14 cellular contexts compared by ENCODE assay signal in the genomic region with DNA sequence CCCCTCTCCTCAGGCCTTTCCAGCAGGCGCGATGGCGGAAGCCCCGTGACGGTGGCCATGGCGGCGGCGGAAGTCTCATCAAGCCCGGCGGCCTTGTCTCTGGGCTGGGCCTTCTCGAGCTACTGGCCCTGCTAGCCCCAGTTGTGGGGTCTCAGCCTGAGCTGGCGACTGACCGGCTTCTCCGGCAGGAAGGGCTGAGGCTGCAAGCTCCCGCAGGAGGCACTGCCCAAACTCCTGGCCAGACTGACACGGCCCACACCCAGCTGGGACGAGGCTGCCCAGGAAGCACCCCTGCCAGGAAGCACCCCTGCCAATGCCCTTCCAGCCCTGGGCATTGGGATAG.
A peak's percentile ranks its signal among the peaks of the same experiment; 100 is the strongest.
DNase-seq lines count a peak whose midpoint lies in the region; ATAC-seq, FAIRE-seq and TF ChIP-seq lines count a peak whose summit lies in the region.
"Had no signal": no experiment of that assay in that cellular context is flagged by ENCODE, and none has a peak within 500 bp of the region (broad histone marks: within the 10 kb centered on the region; RNA-seq: fewer than 3 reads in every experiment).

No MANE protein-coding gene starts in this region.

- H3K27me3 ChIP-seq in K562 (ENCODE audit: control insufficient read depth in 2 of 2, insufficient read depth in 2 of 2, low read length in 2 of 2) (peaks cover 0 to 8% of the 10 kb centered on the region in 2 experiments; a peak in 1 of 5 replicates), testis (no peaks in the 10 kb centered on the region)
- H3K27me3 ChIP-seq: BLaER1 treated with 17β-estradiol and CSF1 and Interleukin-3, amounts not matched to agents 10 nM and 100 nM had no signal

- no peak for TF ChIP-seq RAD21 in A549 (conservative IDR thresholded peaks at IDR 0.05 in 1 of 2, IDR thresholded peaks at IDR 0.05 in 1 of 2)
- TF ChIP-seq RAD21 in K562 (CRISPR knock-in tag; conservative IDR thresholded peaks at IDR 0.05 in 1 of 2, IDR thresholded peaks at IDR 0.05 in 1 of 2), result no peak

- in situ Hi-C loops in K562 (cut with MboI), result no loop called here

- H3K27ac Mint-ChIP-seq in mesothelial cell of epicardium, result peak overlapping the region; percentile 67
- H3K27ac Mint-ChIP-seq: CD4-positive, CD25-positive, alpha-beta regulatory T cell; GM23338 had no signal

- peaks cover 29% of the 10 kb centered on the region for H3K4me1 ChIP-seq in A549
- H3K4me1 ChIP-seq in K562 (replicated peaks in 1 of 2; ENCODE audit: control insufficient read depth in 2 of 2, insufficient read depth in 2 of 2, low read length in 2 of 2), result peaks cover 0 to 4% of the 10 kb centered on the region in 2 experiments; a peak in 1 of 5 replicates
- H3K4me1 ChIP-seq in testis, result no peaks in the 10 kb centered on the region

- H3K4me3 Mint-ChIP-seq in mesothelial cell of epicardium, result no peak overlapping the region
- H3K4me3 Mint-ChIP-seq: CD4-positive, CD25-positive, alpha-beta regulatory T cell; GM23338 had no signal

- no peak for TF ChIP-seq POLR2A in A549 (IDR thresholded peaks at IDR 0.05; ENCODE audit: low read length)
- no peak for TF ChIP-seq POLR2A in K562 (conservative IDR thresholded peaks at IDR 0.05)
- TF ChIP-seq POLR2A in testis (IDR thresholded peaks at IDR 0.05), result no peak

- no peaks in the 10 kb centered on the region for H3K9me1 ChIP-seq in K562 (ENCODE audit: control insufficient read depth, insufficient read depth, low read length)

- no peak overlapping the region for H2AFZ ChIP-seq in K562 (ENCODE audit: low read depth, low read length)

- no TSS peak for BruUV-seq in K562 (replicated peaks; lab: Mats Ljungman, UMichigan)

- CTCF ChIA-PET in A549 (lab: Yijun Ruan, JAX) (interaction anchor here (0.6 to 1.8 kb wide), 3 partner anchors 11 to 232 kb away, joined by 3 to 5 read pairs (median 3); no protein-coding TSS in a partner anchor), K562 (lab: Yijun Ruan, JAX; ENCODE audit: low intra/inter-chr PET ratio) (no interaction called here)

- no peak for DNase-seq in A549 (ENCODE audit: low read depth in 1 of 2, low spot score in 1 of 2)
- no peak for DNase-seq in K562 (ENCODE audit: extremely low read depth in 1 of 4, low spot score in 3 of 4)
- DNase-seq in mesothelial cell of epicardium (ENCODE audit: low spot score in 2 of 2, unreplicated experiment in 2 of 2), result no peak
- peak; percentile 27 for DNase-seq in testis
- DNase-seq in SK-N-DZ (ENCODE audit: low spot score), result no peak
- DNase-seq in NCI-H446 treated with DMSO at 0.1 percent for 48 hours (lab: John Stamatoyannopoulos, UW), result no peak
- no peak for DNase-seq in NCI-H1694 (lab: John Stamatoyannopoulos, UW)
- DNase-seq: 8988T; ACHN; CD4-positive, CD25-positive, alpha-beta regulatory T cell; H7; IMR-90 had no signal

- 93% methylated on average over 14 of the region's 17 CpGs for WGBS in A549 (ENCODE audit: missing lambda C conversion rate)
- WGBS in K562 (ENCODE audit: insufficient coverage, low coverage, missing lambda C conversion rate), result 9% methylated on average over 17 of the region's 17 CpGs
- 69 to 90% methylated on average over 11 to 17 of the region's 17 CpGs for WGBS in testis, 2 donors

- no peak for TF ChIP-seq CTCF in A549 (IDR thresholded peaks at IDR 0.05)
- no peak for TF ChIP-seq CTCF in K562 (IDR thresholded peaks at IDR 0.05 in 2 of 3, conservative IDR thresholded peaks at IDR 0.05 in 1 of 3; ENCODE audit: insufficient read depth in 2 of 3, low read depth in 1 of 3, low read length in 3 of 3)
- no peak for TF ChIP-seq CTCF in mesothelial cell of epicardium (IDR thresholded peaks at IDR 0.05; ENCODE audit: unreplicated experiment)
- TF ChIP-seq CTCF in testis (IDR thresholded peaks at IDR 0.05), result no peak

- H3K4me1 Mint-ChIP-seq in mesothelial cell of epicardium, result peaks cover 35% of the 10 kb centered on the region

- H4K20me1 ChIP-seq in K562 (replicated peaks; ENCODE audit: control insufficient read depth, insufficient read depth, low read length), result no peaks in the 10 kb centered on the region
- H4K20me1 ChIP-seq: BLaER1 treated with 17β-estradiol and CSF1 and Interleukin-3, amounts not matched to agents 10 nM and 100 nM had no signal

- ATAC-seq in A549 (no peak), K562 (no peak; the same call in 2 of the 3 replicates)
- ATAC-seq: GM23338 had no signal

- no peak overlapping the region for H3K9ac ChIP-seq in K562 (ENCODE audit: insufficient read depth in 1 of 2, low read depth in 2 of 2, low read length in 2 of 2)
- H3K9ac ChIP-seq: BLaER1 treated with 17β-estradiol and CSF1 and Interleukin-3, amounts not matched to agents 10 nM and 100 nM had no signal

- no peak overlapping the region for H3K4me3 ChIP-seq in A549
- no peak overlapping the region for H3K4me3 ChIP-seq in K562
- peak overlapping the region; percentile 31 to 35 for H3K4me3 ChIP-seq in testis
- H3K4me3 ChIP-seq: BLaER1 treated with 17β-estradiol and CSF1 and Interleukin-3, amounts not matched to agents 10 nM and 100 nM; GM23338 had no signal

- no peak for FAIRE-seq in A549 (lab: Jason Lieb, UNC)
- no peak for FAIRE-seq in K562 (lab: Jason Lieb, UNC)

- H3K36me3 ChIP-seq in K562 (ENCODE audit: control insufficient read depth, insufficient read depth, low read length) (no peaks in the 10 kb centered on the region), testis (ENCODE audit: low read depth, missing control alignments) (no peaks in the 10 kb centered on the region)
- H3K36me3 ChIP-seq: BLaER1 treated with 17β-estradiol and CSF1 and Interleukin-3, amounts not matched to agents 10 nM and 100 nM had no signal

- intact Hi-C loops in K562 (cut with micrococcal nuclease), result no loop called here
- intact Hi-C loops in testis (cut with DNase I; ENCODE audit: low total_unique reads), result no loop called here

- no peaks in the 10 kb centered on the region for H3K27me3 Mint-ChIP-seq in mesothelial cell of epicardium (ENCODE audit: low read depth)

- POLR2A ChIA-PET in A549 (lab: Yijun Ruan, JAX) (no interaction called here), K562 (lab: Yijun Ruan, JAX) (no interaction called here)

- no peaks in the 10 kb centered on the region for H3K9me3 Mint-ChIP-seq in mesothelial cell of epicardium
- H3K9me3 Mint-ChIP-seq: GM23338 had no signal

- H3K27ac ChIP-seq in A549, result peak overlapping the region in 1 of 2 experiments; percentile 73; a peak in 4 of 6 replicates
- no peak overlapping the region for H3K27ac ChIP-seq in K562 (ENCODE audit: extremely low read depth, low read depth, low read length)
- H3K27ac ChIP-seq in testis, result no peak overlapping the region
- H3K27ac ChIP-seq: BLaER1 treated with 17β-estradiol and CSF1 and Interleukin-3, amounts not matched to agents 10 nM and 100 nM had no signal

- no peaks in the 10 kb centered on the region for H3K36me3 Mint-ChIP-seq in mesothelial cell of epicardium
- H3K36me3 Mint-ChIP-seq: CD4-positive, CD25-positive, alpha-beta regulatory T cell had no signal

- no peak for TF ChIP-seq EP300 in A549 (IDR thresholded peaks at IDR 0.05)
- TF ChIP-seq EP300 in K562 (IDR thresholded peaks at IDR 0.05; ENCODE audit: low read length), result no peak

- no peaks in the 10 kb centered on the region for H3K79me2 ChIP-seq in K562 (ENCODE audit: control insufficient read depth, insufficient read depth, low read length)

- H3K4me2 ChIP-seq in A549, result peak overlapping the region; percentile 79
- no peak overlapping the region for H3K4me2 ChIP-seq in K562 (ENCODE audit: insufficient read depth, low read length)
- H3K4me2 ChIP-seq: BLaER1 treated with 17β-estradiol and CSF1 and Interleukin-3, amounts not matched to agents 10 nM and 100 nM; GM23338 had no signal

- H3K9me3 ChIP-seq in A549 (no peaks in the 10 kb centered on the region), K562 (replicated peaks; ENCODE audit: control insufficient read depth, insufficient read depth, low read depth, low read length) (no peaks in the 10 kb centered on the region), testis (no peaks in the 10 kb centered on the region)

TF ChIP-seq in A549, 52 proteins besides CTCF, POLR2A, EP300 and RAD21 (continues in another document):
- TF ChIP-seq CHD2 (IDR thresholded peaks at IDR 0.05; ENCODE audit: low read length, partially characterized antibody) (no peak), KDM5A (IDR thresholded peaks at IDR 0.05) (no peak), HEYL (CRISPR knock-in tag; IDR thresholded peaks at IDR 0.05) (no peak), JUNB (IDR thresholded peaks at IDR 0.05) (no peak), HDAC2 (IDR thresholded peaks at IDR 0.05) (no peak), SREBF2 (IDR thresholded peaks at IDR 0.05) (no peak), EHMT2 (IDR thresholded peaks at IDR 0.05; ENCODE audit: low read depth) (no peak), HOXA7 (CRISPR knock-in tag; IDR thresholded peaks at IDR 0.05) (no peak), CBX2 (IDR thresholded peaks at IDR 0.05; ENCODE audit: borderline replicate concordance, low read depth) (no peak), RARB (CRISPR knock-in tag; IDR thresholded peaks at IDR 0.05) (no peak), CBX8 (IDR thresholded peaks at IDR 0.05) (no peak), GATA3 (IDR thresholded peaks at IDR 0.05; ENCODE audit: borderline replicate concordance) (no peak), HOXB5 (CRISPR knock-in tag; IDR thresholded peaks at IDR 0.05) (no peak), RNF2 (IDR thresholded peaks at IDR 0.05; ENCODE audit: borderline replicate concordance, low read depth) (no peak), POLR2AphosphoS2 (conservative IDR thresholded peaks at IDR 0.05; ENCODE audit: low read length) (no peak), NR3C1 (IDR thresholded peaks at IDR 0.05) (no peak)

TF ChIP-seq in K562, 482 proteins besides CTCF, POLR2A, EP300 and RAD21:
- TF ChIP-seq KLF1 (tag; IDR thresholded peaks at IDR 0.05) (no peak), GABPA (tag; conservative IDR thresholded peaks at IDR 0.05; ENCODE audit: low read depth) (peak; percentile 35; the same call in 1 of the 2 replicates)
TF ChIP-seq in K562: peak in this region for 1.

Comparison
In these comparisons a context has a peak if more than half of its experiments do, and no peak if none do; other contexts are left out.
1. H3K4me3 ChIP-seq: peak in testis (2 of 2); none in A549 (single experiment) and K562 (single experiment).